ENCODE assay signal across 12 cellular contexts in genomic region chr9:92679413-92680165, GRCh38.
"Had no signal": no experiment of that assay in that cellular context is flagged by ENCODE, and none has a peak within 500 bp of the region (broad histone marks: within the 10 kb centered on the region; RNA-seq: fewer than 3 reads in every experiment).

No MANE protein-coding gene starts in this region.

- H3K4me1 ChIP-seq: right lobe of liver, upper lobe of right lung had no signal

- H3K4me3 ChIP-seq: right lobe of liver, upper lobe of right lung had no signal

- H3K36me3 ChIP-seq: neutrophil, right lobe of liver, upper lobe of right lung had no signal

- DNase-seq: activated CD4-positive, alpha-beta T cell treated with anti-CD3 and anti-CD28 coated beads for 48 hours; activated CD8-positive, alpha-beta memory T cell treated with anti-CD3 and anti-CD28 coated beads for 24 hours; activated naive CD4-positive, alpha-beta T cell treated with anti-CD3 and anti-CD28 coated beads, Interleukin-2, amount 10 ng/mL, durations not matched to agents 7 days and 5 days; effector memory CD8-positive, alpha-beta T cell; right lobe of liver; SK-N-SH; stimulated activated CD4-positive, alpha-beta T cell treated with anti-CD3 and anti-CD28 coated beads, Interleukin-12 subunit alpha, Interleukin-12 subunit beta, amount 100 ng/mL, for 4 hours; stimulated activated naive CD4-positive, alpha-beta T cell treated with Interleukin-2 at 50 U/mL for 16 hours; T-helper 1 cell; upper lobe of right lung had no signal

- ATAC-seq: effector memory CD8-positive, alpha-beta T cell; upper lobe of right lung had no signal

- H3K9ac ChIP-seq: SK-N-SH had no signal

- H3K4me2 ChIP-seq: SK-N-SH had no signal

- H3K27ac ChIP-seq: neutrophil, right lobe of liver, upper lobe of right lung, VCaP had no signal

- H3K27me3 ChIP-seq: neutrophil, right lobe of liver, upper lobe of right lung had no signal

- H3K9me3 ChIP-seq: neutrophil, right lobe of liver, SK-N-SH, upper lobe of right lung had no signal
